Comparison of ENCODE assay signal across 1 cellular context in the genomic region with DNA sequence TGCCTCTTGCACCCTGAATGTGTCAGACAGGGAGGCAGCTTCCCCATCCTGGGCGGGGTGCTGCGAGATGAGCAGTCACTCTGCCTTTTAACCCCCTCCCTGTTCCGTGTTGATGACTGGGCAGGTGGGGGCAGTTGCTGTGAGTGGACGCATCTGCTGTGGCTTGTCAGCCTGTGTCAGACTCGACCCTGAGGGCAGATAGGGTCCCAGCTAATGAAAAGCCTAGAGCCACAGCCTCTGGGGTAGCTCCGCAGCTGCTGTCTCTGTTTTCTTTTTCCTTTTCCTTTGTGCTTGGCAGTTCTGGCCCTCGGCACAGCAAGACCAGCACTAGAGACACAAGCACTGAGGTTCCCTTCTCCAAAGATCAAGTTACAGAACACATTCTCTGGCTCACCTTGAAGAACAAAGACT.
A peak's percentile ranks its signal among the peaks of the same experiment; 100 is the strongest.
TF ChIP-seq lines count a peak whose summit lies in the region.

No MANE protein-coding gene starts in this region.

TF ChIP-seq in WTC11, 78 proteins besides CTCF, POLR2A, EP300 and RAD21 (continued from another document):
- TF ChIP-seq, protein P1, sequence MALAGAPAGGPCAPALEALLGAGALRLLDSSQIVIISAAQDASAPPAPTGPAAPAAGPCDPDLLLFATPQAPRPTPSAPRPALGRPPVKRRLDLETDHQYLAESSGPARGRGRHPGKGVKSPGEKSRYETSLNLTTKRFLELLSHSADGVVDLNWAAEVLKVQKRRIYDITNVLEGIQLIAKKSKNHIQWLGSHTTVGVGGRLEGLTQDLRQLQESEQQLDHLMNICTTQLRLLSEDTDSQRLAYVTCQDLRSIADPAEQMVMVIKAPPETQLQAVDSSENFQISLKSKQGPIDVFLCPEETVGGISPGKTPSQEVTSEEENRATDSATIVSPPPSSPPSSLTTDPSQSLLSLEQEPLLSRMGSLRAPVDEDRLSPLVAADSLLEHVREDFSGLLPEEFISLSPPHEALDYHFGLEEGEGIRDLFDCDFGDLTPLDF (CRISPR knock-in tag; IDR thresholded peaks at IDR 0.05): no peak
- TF ChIP-seq RELA (CRISPR knock-in tag; IDR thresholded peaks at IDR 0.05; ENCODE audit: borderline replicate concordance) (no peak), ZNF121 (CRISPR knock-in tag; IDR thresholded peaks at IDR 0.05) (0 out of 2 replicates have a peak, but pooled peaks have one; percentile 36), ETV6 (CRISPR knock-in tag; IDR thresholded peaks at IDR 0.05) (0 out of 2 replicates have a peak, but pooled peaks have one; percentile 23), TCF7 (CRISPR knock-in tag; IDR thresholded peaks at IDR 0.05; ENCODE audit: low read depth) (no peak), ATF6 (CRISPR knock-in tag; IDR thresholded peaks at IDR 0.05) (no peak), MAX (CRISPR knock-in tag; IDR thresholded peaks at IDR 0.05) (0 out of 2 replicates have a peak, but pooled peaks have one; percentile 31), GABPB1 (CRISPR knock-in tag; IDR thresholded peaks at IDR 0.05) (no peak), ZNF671 (CRISPR knock-in tag; IDR thresholded peaks at IDR 0.05) (no peak), ZNF281 (CRISPR knock-in tag; IDR thresholded peaks at IDR 0.05) (no peak), GTF2I (CRISPR knock-in tag; conservative IDR thresholded peaks at IDR 0.05) (no peak), SMAD3 (CRISPR knock-in tag; IDR thresholded peaks at IDR 0.05; ENCODE audit: borderline replicate concordance) (no peak), ATF2 (CRISPR knock-in tag; IDR thresholded peaks at IDR 0.05; ENCODE audit: borderline replicate concordance, low read depth) (no peak), STAT6 (CRISPR knock-in tag; conservative IDR thresholded peaks at IDR 0.05; ENCODE audit: low read depth) (no peak), JUN (CRISPR knock-in tag; IDR thresholded peaks at IDR 0.05) (no peak), ZNF317 (CRISPR knock-in tag; IDR thresholded peaks at IDR 0.05; ENCODE audit: borderline replicate concordance, low read depth) (no peak), SP1 (CRISPR knock-in tag; conservative IDR thresholded peaks at IDR 0.05) (0 out of 2 replicates have a peak, but pooled peaks have one; percentile 12), OVOL2 (CRISPR knock-in tag; IDR thresholded peaks at IDR 0.05; ENCODE audit: borderline replicate concordance) (no peak), ZNF512 (CRISPR knock-in tag; IDR thresholded peaks at IDR 0.05; ENCODE audit: borderline replicate concordance) (no peak), CBFB (CRISPR knock-in tag; IDR thresholded peaks at IDR 0.05; ENCODE audit: low read depth) (no peak)
- TF ChIP-seq, protein P2, sequence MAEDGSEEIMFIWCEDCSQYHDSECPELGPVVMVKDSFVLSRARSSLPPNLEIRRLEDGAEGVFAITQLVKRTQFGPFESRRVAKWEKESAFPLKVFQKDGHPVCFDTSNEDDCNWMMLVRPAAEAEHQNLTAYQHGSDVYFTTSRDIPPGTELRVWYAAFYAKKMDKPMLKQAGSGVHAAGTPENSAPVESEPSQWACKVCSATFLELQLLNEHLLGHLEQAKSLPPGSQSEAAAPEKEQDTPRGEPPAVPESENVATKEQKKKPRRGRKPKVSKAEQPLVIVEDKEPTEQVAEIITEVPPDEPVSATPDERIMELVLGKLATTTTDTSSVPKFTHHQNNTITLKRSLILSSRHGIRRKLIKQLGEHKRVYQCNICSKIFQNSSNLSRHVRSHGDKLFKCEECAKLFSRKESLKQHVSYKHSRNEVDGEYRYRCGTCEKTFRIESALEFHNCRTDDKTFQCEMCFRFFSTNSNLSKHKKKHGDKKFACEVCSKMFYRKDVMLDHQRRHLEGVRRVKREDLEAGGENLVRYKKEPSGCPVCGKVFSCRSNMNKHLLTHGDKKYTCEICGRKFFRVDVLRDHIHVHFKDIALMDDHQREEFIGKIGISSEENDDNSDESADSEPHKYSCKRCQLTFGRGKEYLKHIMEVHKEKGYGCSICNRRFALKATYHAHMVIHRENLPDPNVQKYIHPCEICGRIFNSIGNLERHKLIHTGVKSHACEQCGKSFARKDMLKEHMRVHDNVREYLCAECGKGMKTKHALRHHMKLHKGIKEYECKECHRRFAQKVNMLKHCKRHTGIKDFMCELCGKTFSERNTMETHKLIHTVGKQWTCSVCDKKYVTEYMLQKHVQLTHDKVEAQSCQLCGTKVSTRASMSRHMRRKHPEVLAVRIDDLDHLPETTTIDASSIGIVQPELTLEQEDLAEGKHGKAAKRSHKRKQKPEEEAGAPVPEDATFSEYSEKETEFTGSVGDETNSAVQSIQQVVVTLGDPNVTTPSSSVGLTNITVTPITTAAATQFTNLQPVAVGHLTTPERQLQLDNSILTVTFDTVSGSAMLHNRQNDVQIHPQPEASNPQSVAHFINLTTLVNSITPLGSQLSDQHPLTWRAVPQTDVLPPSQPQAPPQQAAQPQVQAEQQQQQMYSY (CRISPR knock-in tag; IDR thresholded peaks at IDR 0.05): no peak
- TF ChIP-seq, protein P3, sequence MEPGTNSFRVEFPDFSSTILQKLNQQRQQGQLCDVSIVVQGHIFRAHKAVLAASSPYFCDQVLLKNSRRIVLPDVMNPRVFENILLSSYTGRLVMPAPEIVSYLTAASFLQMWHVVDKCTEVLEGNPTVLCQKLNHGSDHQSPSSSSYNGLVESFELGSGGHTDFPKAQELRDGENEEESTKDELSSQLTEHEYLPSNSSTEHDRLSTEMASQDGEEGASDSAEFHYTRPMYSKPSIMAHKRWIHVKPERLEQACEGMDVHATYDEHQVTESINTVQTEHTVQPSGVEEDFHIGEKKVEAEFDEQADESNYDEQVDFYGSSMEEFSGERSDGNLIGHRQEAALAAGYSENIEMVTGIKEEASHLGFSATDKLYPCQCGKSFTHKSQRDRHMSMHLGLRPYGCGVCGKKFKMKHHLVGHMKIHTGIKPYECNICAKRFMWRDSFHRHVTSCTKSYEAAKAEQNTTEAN (CRISPR knock-in tag; IDR thresholded peaks at IDR 0.05): no peak
- TF ChIP-seq, protein P4, sequence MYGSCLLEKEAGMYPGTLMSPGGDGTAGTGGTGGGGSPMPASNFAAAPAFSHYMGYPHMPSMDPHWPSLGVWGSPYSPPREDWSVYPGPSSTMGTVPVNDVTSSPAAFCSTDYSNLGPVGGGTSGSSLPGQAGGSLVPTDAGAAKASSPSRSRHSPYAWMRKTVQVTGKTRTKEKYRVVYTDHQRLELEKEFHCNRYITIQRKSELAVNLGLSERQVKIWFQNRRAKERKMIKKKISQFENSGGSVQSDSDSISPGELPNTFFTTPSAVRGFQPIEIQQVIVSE (CRISPR knock-in tag; IDR thresholded peaks at IDR 0.05; ENCODE audit: borderline replicate concordance): no peak
- TF ChIP-seq, protein P5, sequence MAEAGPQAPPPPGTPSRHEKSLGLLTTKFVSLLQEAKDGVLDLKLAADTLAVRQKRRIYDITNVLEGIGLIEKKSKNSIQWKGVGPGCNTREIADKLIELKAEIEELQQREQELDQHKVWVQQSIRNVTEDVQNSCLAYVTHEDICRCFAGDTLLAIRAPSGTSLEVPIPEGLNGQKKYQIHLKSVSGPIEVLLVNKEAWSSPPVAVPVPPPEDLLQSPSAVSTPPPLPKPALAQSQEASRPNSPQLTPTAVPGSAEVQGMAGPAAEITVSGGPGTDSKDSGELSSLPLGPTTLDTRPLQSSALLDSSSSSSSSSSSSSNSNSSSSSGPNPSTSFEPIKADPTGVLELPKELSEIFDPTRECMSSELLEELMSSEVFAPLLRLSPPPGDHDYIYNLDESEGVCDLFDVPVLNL (CRISPR knock-in tag; IDR thresholded peaks at IDR 0.05; ENCODE audit: borderline replicate concordance, low read depth): no peak
- TF ChIP-seq, protein P6, sequence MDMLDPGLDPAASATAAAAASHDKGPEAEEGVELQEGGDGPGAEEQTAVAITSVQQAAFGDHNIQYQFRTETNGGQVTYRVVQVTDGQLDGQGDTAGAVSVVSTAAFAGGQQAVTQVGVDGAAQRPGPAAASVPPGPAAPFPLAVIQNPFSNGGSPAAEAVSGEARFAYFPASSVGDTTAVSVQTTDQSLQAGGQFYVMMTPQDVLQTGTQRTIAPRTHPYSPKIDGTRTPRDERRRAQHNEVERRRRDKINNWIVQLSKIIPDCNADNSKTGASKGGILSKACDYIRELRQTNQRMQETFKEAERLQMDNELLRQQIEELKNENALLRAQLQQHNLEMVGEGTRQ (CRISPR knock-in tag; IDR thresholded peaks at IDR 0.05): no peak
